In the genomic region with DNA sequence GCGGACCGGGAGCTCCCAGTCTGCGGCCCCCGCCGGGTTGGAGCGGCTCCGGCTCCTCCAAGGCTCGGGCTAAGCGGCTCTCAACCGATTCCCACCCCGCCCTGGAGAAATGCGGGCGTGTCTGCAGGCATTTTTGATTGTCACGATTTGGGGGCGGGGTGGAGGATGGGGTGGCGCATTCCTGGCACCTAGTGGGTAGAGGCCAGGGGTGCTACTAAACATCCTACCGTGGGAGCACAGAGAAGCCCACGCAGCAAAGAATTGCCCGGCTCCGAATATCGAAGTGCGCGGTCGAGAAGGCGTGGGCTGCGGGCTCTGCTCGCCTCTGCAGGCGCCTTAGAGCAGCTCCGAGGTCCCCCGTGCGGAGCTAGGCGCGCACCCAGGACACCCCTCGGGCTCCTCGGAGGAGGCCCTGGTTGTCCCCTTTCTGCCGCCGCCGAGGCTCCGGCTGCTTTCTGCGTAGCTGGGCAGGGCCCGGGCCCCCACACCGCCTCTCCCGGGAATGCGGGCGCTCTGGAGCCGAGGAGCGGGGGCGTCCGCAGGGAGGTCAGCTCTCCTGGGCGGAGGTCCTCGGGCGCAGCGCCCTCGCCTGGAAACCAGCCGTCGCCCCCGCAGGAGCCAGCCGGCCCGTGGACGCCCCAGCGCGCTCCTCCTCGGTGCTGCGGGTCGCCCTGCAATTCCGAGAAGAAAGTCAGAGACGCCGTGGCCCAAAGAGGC, we compare ENCODE assay signal across 8 cellular contexts. TPM values are rescaled to one million over a fixed set of nuclear protein-coding genes. Genes with fewer than 3 reads are reported as not detected.
DNase-seq lines count a peak whose midpoint lies in the region; ATAC-seq, FAIRE-seq and TF ChIP-seq lines count a peak whose summit lies in the region.

No MANE protein-coding gene starts in this region.

- POLR2A ChIA-PET in Caco-2 (lab: Charles Lee): interaction anchor here (0.5 to 1.0 kb wide), 2 partner anchors 136 to 209 kb away, joined by 3 to 7 read pairs; no protein-coding TSS in a partner anchor

- intact Hi-C loops in Caco-2 (cut with micrococcal nuclease; ENCODE audit: unreplicated experiment): loop anchor here (1.0 kb wide), 1 partner anchor 57 kb away; no protein-coding TSS in a partner anchor

- no peaks in the 10 kb centered on the region for H3K9me3 Mint-ChIP-seq in Caco-2 (ENCODE audit: unreplicated experiment)

- H3K36me3 Mint-ChIP-seq in Caco-2 (ENCODE audit: insufficient read depth, unreplicated experiment) (no peaks in the 10 kb centered on the region), T-helper 17 cell (ENCODE audit: low read depth) (no peaks in the 10 kb centered on the region)

- H3K27ac Mint-ChIP-seq in Caco-2 (ENCODE audit: unreplicated experiment) (no peak overlapping the region), T-helper 17 cell (no peak overlapping the region)

- TF ChIP-seq CTCF in Caco-2 (IDR thresholded peaks at IDR 0.05; ENCODE audit: insufficient read depth in 1 of 2, low read depth in 1 of 2, low read length in 1 of 2, severe bottlenecking in 1 of 2, unreplicated experiment in 1 of 2) (peak in 1 of 2 experiments; percentile 48), bronchial epithelial cell (IDR thresholded peaks at IDR 0.05; ENCODE audit: insufficient read depth, low read length, severe bottlenecking) (peak; percentile 37), kidney epithelial cell (IDR thresholded peaks at IDR 0.05; ENCODE audit: insufficient read depth, low read length, poor library complexity, severe bottlenecking) (peak; percentile 12)

- H3K36me3 ChIP-seq in Caco-2 (ENCODE audit: control insufficient read depth, insufficient read depth, low read length) (no peaks in the 10 kb centered on the region), bronchial epithelial cell (ENCODE audit: control insufficient read depth, insufficient read depth, low read length) (no peaks in the 10 kb centered on the region), kidney epithelial cell (ENCODE audit: control insufficient read depth, insufficient read depth, low read length) (no peaks in the 10 kb centered on the region)

- H3K9me3 ChIP-seq in Caco-2 (no peaks in the 10 kb centered on the region), T-helper 17 cell (ENCODE audit: control insufficient read depth, low read length, poor library complexity, severe bottlenecking) (no peaks in the 10 kb centered on the region)

- peak overlapping the region; percentile 74 for H3K4me3 Mint-ChIP-seq in Caco-2 (ENCODE audit: unreplicated experiment)
- H3K4me3 Mint-ChIP-seq in T-helper 17 cell: peak overlapping the region; percentile 83

- no peak for FAIRE-seq in bronchial epithelial cell (lab: Jason Lieb, UNC)

- no peaks in the 10 kb centered on the region for H3K4me1 Mint-ChIP-seq in Caco-2 (ENCODE audit: low read depth, unreplicated experiment)
- H3K4me1 Mint-ChIP-seq in T-helper 17 cell: peaks cover 12% of the 10 kb centered on the region

- no peaks in the 10 kb centered on the region for H3K4me1 ChIP-seq in Caco-2

- peak; percentile 68 for ATAC-seq in HG02852 (IDR thresholded peaks at IDR 0.05; ENCODE audit: unreplicated experiment)
- peak; percentile 74 for ATAC-seq in T-helper 17 cell
- ATAC-seq in HG03196 (IDR thresholded peaks at IDR 0.05; ENCODE audit: unreplicated experiment): no peak

- no TSS peak for BruUV-seq in Caco-2 (replicated peaks; lab: Mats Ljungman, UMichigan)

- peak overlapping the region; percentile 40 for H3K4me3 ChIP-seq in Caco-2 (ENCODE audit: low read depth, low read length)
- H3K4me3 ChIP-seq in bronchial epithelial cell (ENCODE audit: low read depth, low read length): peak overlapping the region; percentile 46
- H3K4me3 ChIP-seq in kidney epithelial cell (ENCODE audit: low read depth, low read length): peak overlapping the region; percentile 39

- DNase-seq in Caco-2: peak; percentile 55 to 68
- peak in 1 of 3 donors; percentile 20 for DNase-seq in T-helper 17 cell
- DNase-seq in bronchial epithelial cell (ENCODE audit: low read depth): peak; percentile 22
- no peak for DNase-seq in kidney epithelial cell (ENCODE audit: low read depth)
- peak; percentile 51 for DNase-seq in stimulated activated CD4-positive, alpha-beta T cell treated with anti-CD3 and anti-CD28 coated beads, Interleukin-1b, Interleukin-23, amount 100 ng/mL, for 48 hours
- DNase-seq in NCI-H1105 (lab: John Stamatoyannopoulos, UW): no peak

- CTCF ChIA-PET in Caco-2 (lab: Charles Lee): interaction anchor here (0.6 to 2.3 kb wide), 6 partner anchors 11 to 207 kb away, joined by 3 to 18 read pairs (median 4); partner anchors contain the start of gene LAMP3

- H3K27me3 Mint-ChIP-seq in Caco-2 (ENCODE audit: insufficient read depth, unreplicated experiment): peaks cover 7% of the 10 kb centered on the region
- peaks cover 15% of the 10 kb centered on the region for H3K27me3 Mint-ChIP-seq in T-helper 17 cell

- H3K27me3 ChIP-seq in Caco-2 (replicated peaks; ENCODE audit: control insufficient read depth, insufficient read depth, low read length) (no peaks in the 10 kb centered on the region; the same call in 1 of the 2 replicates), bronchial epithelial cell (ENCODE audit: control insufficient read depth, insufficient read depth, low read length) (peaks cover 11% of the 10 kb centered on the region), kidney epithelial cell (ENCODE audit: control insufficient read depth, insufficient read depth, low read length) (peaks cover 13% of the 10 kb centered on the region)

RNA-seq across cellular contexts. Expression of gene LAMP3, which starts 16.5 kb away (rescaled TPM):
- total RNA-seq in Caco-2 (2022) (6.0 and 12.3 TPM in 2 replicates), T-helper 17 cell (1 to 10 TPM; 1.9 to 2.0 TPM), bronchial epithelial cell (8.4 and 18.8 TPM in 2 replicates), kidney epithelial cell (29.3 and 31.6 TPM in 2 replicates)

Comparison
In these comparisons a context has a peak if more than half of its experiments do, and no peak if none do; other contexts are left out.
1. DNase-seq: peak in Caco-2 (2 of 2), bronchial epithelial cell (single experiment) and stimulated activated CD4-positive, alpha-beta T cell treated with anti-CD3 and anti-CD28 coated beads, Interleukin-1b, Interleukin-23, amount 100 ng/mL, for 48 hours (single experiment); none in kidney epithelial cell (single experiment) and NCI-H1105 (single experiment).
2. Peak in every context shown above with its lines, with median percentiles within 50 percentile points of each other: H3K4me3 ChIP-seq.